In the genomic region with DNA sequence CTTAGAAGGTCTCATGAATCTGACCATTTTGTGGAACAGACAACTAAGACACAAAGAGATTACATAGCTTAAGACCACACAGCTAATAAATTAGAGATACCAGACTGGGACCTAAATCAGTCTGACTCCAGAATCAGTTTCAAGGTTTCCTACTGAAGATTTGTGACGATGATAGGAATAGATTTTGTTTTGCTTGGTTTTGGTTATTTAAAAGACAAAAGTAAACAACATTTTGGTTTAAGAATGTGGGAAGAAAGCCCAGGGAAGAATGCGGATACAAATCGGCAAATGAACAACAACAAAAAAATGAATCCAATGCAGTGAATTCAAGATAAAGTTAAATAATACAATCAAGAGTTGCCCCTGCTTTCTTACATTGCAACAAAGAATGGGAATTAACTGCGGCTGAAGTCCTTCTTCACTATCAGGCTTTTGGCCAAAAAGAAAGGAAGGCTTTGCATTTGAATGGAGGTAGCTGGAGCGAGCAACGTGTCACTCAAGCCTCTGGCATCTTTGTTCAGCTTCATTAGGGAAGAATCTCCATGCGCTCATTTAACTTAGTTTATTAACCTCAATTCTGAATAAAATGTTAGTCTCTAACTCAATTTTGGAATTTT, we compare ENCODE assay signal across 24 cellular contexts.
DNase-seq lines count a peak whose midpoint lies in the region; ATAC-seq and TF ChIP-seq lines count a peak whose summit lies in the region.
"Had no signal": no experiment of that assay in that cellular context is flagged by ENCODE, and none has a peak within 500 bp of the region (broad histone marks: within the 10 kb centered on the region; RNA-seq: fewer than 3 reads in every experiment).

No MANE protein-coding gene starts in this region.

- in situ Hi-C loops in HAP-1 (cut with MboI; ENCODE audit: low sequenced_read_pairs), result no loop called here

- H3K36me3 ChIP-seq in HAP-1 (replicated peaks) (no peaks in the 10 kb centered on the region), osteoblast (ENCODE audit: insufficient read depth, low read length) (peaks cover 15% of the 10 kb centered on the region)
- H3K36me3 ChIP-seq: cardiac muscle cell, spleen, tibial artery had no signal

- H3K27ac ChIP-seq in osteoblast (ENCODE audit: low read depth, low read length), result peak overlapping the region; percentile 72
- H3K27ac ChIP-seq: cardiac muscle cell, epithelial cell of prostate, RWPE1, spleen, tibial artery had no signal

- H3K4me3 ChIP-seq in HAP-1 (no peak overlapping the region), fibroblast of villous mesenchyme (ENCODE audit: low read depth, low read length) (no peak overlapping the region), osteoblast (ENCODE audit: insufficient read depth, low read length) (no peak overlapping the region)
- H3K4me3 ChIP-seq: cardiac muscle cell, spleen, tibial artery had no signal

- H3K4me2 ChIP-seq in osteoblast (ENCODE audit: insufficient read depth, low read length), result peak overlapping the region; percentile 35

- peaks cover 30% of the 10 kb centered on the region for H3K4me1 ChIP-seq in HAP-1
- peaks cover 13% of the 10 kb centered on the region for H3K4me1 ChIP-seq in osteoblast (ENCODE audit: insufficient read depth, low read length)
- H3K4me1 ChIP-seq: tibial artery had no signal

- H3K27me3 Mint-ChIP-seq in brain, result peaks cover 7% of the 10 kb centered on the region
- H3K27me3 Mint-ChIP-seq: CD4-positive, alpha-beta memory T cell; stimulated activated naive CD8-positive, alpha-beta T cell treated with anti-CD3 and anti-CD28 coated beads, Interleukin-15, Interleukin-2, amounts not matched to agents 100 ng/mL and 50 ng/mL, for 24 hours had no signal

- ATAC-seq in activated CD4-positive, CD25-positive, alpha-beta regulatory T cell treated with anti-CD3 and anti-CD28 coated beads, Interleukin-2, amount 50 U/mL, for 24 hours, result no peak
- ATAC-seq: activated CD8-positive, alpha-beta T cell treated with anti-CD3 and anti-CD28 coated beads for 36 hours had no signal

- no peak for TF ChIP-seq CTCF in brain (conservative IDR thresholded peaks at IDR 0.05)
- no peak for TF ChIP-seq CTCF in fibroblast of villous mesenchyme (IDR thresholded peaks at IDR 0.05; ENCODE audit: insufficient read depth, low read depth, low read length)
- no peak for TF ChIP-seq CTCF in osteoblast (IDR thresholded peaks at IDR 0.05; ENCODE audit: extremely low read depth, low read depth, low read length)

- no peaks in the 10 kb centered on the region for H3K27me3 ChIP-seq in HAP-1 (ENCODE audit: low read depth)
- H3K27me3 ChIP-seq in osteoblast (ENCODE audit: insufficient read depth, low read length), result no peaks in the 10 kb centered on the region
- H3K27me3 ChIP-seq: cardiac muscle cell, dorsolateral prefrontal cortex, spleen, tibial artery had no signal

- H3K79me2 ChIP-seq in osteoblast (ENCODE audit: insufficient read depth, low read length), result peaks cover 33% of the 10 kb centered on the region

- H3K4me3 Mint-ChIP-seq in brain, result peak overlapping the region in 4 of 5 experiments; percentile 30 to 75 (median 52)
- H3K4me3 Mint-ChIP-seq: activated CD8-positive, alpha-beta T cell treated with anti-CD3 and anti-CD28 coated beads for 36 hours; CD4-positive, alpha-beta memory T cell; stimulated activated naive CD8-positive, alpha-beta T cell treated with anti-CD3 and anti-CD28 coated beads, Interleukin-15, Interleukin-2, amounts not matched to agents 100 ng/mL and 50 ng/mL, for 24 hours; T-helper 2 cell treated with Interferon-gamma antibody and Interleukin-4, amounts not matched to agents 5 μg/mL and 100 μg/mL, for 36 hours had no signal

- peaks cover 0 to 4% (median 0%) of the 10 kb centered on the region in 5 experiments for H3K9me3 Mint-ChIP-seq in brain
- H3K9me3 Mint-ChIP-seq: activated CD8-positive, alpha-beta T cell treated with anti-CD3 and anti-CD28 coated beads for 36 hours; stimulated activated naive CD8-positive, alpha-beta T cell treated with anti-CD3 and anti-CD28 coated beads, Interleukin-15, Interleukin-2, amounts not matched to agents 100 ng/mL and 50 ng/mL, for 24 hours; T-helper 2 cell treated with Interferon-gamma antibody and Interleukin-4, amounts not matched to agents 5 μg/mL and 100 μg/mL, for 36 hours had no signal

- peak overlapping the region in 4 of 5 experiments; percentile 17 to 63 (median 34) for H3K27ac Mint-ChIP-seq in brain
- H3K27ac Mint-ChIP-seq: activated CD8-positive, alpha-beta T cell treated with anti-CD3 and anti-CD28 coated beads for 36 hours; CD4-positive, alpha-beta memory T cell; stimulated activated naive CD8-positive, alpha-beta T cell treated with anti-CD3 and anti-CD28 coated beads, Interleukin-15, Interleukin-2, amounts not matched to agents 100 ng/mL and 50 ng/mL, for 24 hours; T-helper 2 cell treated with Interferon-gamma antibody and Interleukin-4, amounts not matched to agents 5 μg/mL and 100 μg/mL, for 36 hours had no signal

- H3K9me3 ChIP-seq in HAP-1 (no peaks in the 10 kb centered on the region), osteoblast (ENCODE audit: low read depth, low read length) (no peaks in the 10 kb centered on the region)
- H3K9me3 ChIP-seq: spleen, tibial artery had no signal

- H3K36me3 Mint-ChIP-seq in brain, result no peaks in the 10 kb centered on the region
- H3K36me3 Mint-ChIP-seq: CD4-positive, alpha-beta memory T cell had no signal

- H2AFZ ChIP-seq in osteoblast (ENCODE audit: low read length), result no peak overlapping the region

- H4K20me1 ChIP-seq in osteoblast (ENCODE audit: insufficient read depth, low read length), result no peaks in the 10 kb centered on the region

- H3K4me1 Mint-ChIP-seq in brain, result peaks cover 46% of the 10 kb centered on the region
- H3K4me1 Mint-ChIP-seq: CD4-positive, alpha-beta memory T cell had no signal

- DNase-seq in HAP-1 (ENCODE audit: low spot score in 2 of 2) (peak; percentile 68 to 95), fibroblast of villous mesenchyme (ENCODE audit: low read depth) (peak; percentile 62), osteoblast (ENCODE audit: insufficient read length, low spot score, missing footprints) (no peak), SIG-M5 treated with dmso at 0.1 percent for 504 hours (lab: John Stamatoyannopoulos, UW; ENCODE audit: unreplicated experiment) (no peak)
- no peak for DNase-seq in central memory CD4-positive, alpha-beta T cell
- no peak for DNase-seq in activated CD4-positive, CD25-positive, alpha-beta regulatory T cell (lab: John Stamatoyannopoulos, UW)
- DNase-seq: activated CD8-positive, alpha-beta T cell treated with anti-CD3 and anti-CD28 coated beads for 36 hours; activated gamma-delta T cell treated with Interleukin-2 at 50 U/mL for 16 hours; CD4-positive, alpha-beta memory T cell; dorsolateral prefrontal cortex; mammary epithelial cell; NCI-H146; NCI-H2171 treated with DMSO at 0.1 percent for 48 hours; retina; spleen; stimulated activated CD4-positive, alpha-beta T cell treated with anti-CD3 and anti-CD28 coated beads, Interleukin-4, amount 100 ng/mL, for 4 hours; tibial artery had no signal

Comparison
In these comparisons a context has a peak if more than half of its experiments do, and no peak if none do; other contexts are left out.
1. DNase-seq: peak in HAP-1 (2 of 2) and fibroblast of villous mesenchyme (single experiment); none in osteoblast (single experiment), central memory CD4-positive, alpha-beta T cell (single experiment), SIG-M5 treated with dmso at 0.1 percent for 504 hours (single experiment) and activated CD4-positive, CD25-positive, alpha-beta regulatory T cell (0 of 4).